1 cellular context compared by ENCODE assay signal in genomic region chr11:68855205-68855978, GRCh38.
TF ChIP-seq lines count a peak whose summit lies in the region.

No MANE protein-coding gene starts in this region.

TF ChIP-seq in SK-N-SH, 30 proteins besides CTCF, POLR2A, EP300 and RAD21 (continued from another document):
- TF ChIP-seq USF2 (IDR thresholded peaks at IDR 0.05; ENCODE audit: borderline replicate concordance, low read depth, low read length) (no peak), PBX3 (IDR thresholded peaks at IDR 0.05) (no peak), USF1 (IDR thresholded peaks at IDR 0.05; ENCODE audit: borderline replicate concordance, low read depth) (no peak), EZH2phosphoT487 (IDR thresholded peaks at IDR 0.05; ENCODE audit: borderline replicate concordance, low read depth) (no peak), MAX (IDR thresholded peaks at IDR 0.05; ENCODE audit: low read depth) (no peak)
TF ChIP-seq in SK-N-SH: peak in this region for 0.
